Comparison of ENCODE assay signal across 18 cellular contexts in genomic region chr10:6567894-6568293, GRCh38. TPM values are rescaled to one million over a fixed set of nuclear protein-coding genes. Genes with fewer than 3 reads are reported as not detected.
DNase-seq lines count a peak whose midpoint lies in the region; ATAC-seq, FAIRE-seq and TF ChIP-seq lines count a peak whose summit lies in the region.
"Had no signal": no experiment of that assay in that cellular context is flagged by ENCODE, and none has a peak within 500 bp of the region (broad histone marks: within the 10 kb centered on the region; RNA-seq: fewer than 3 reads in every experiment).

No MANE protein-coding gene starts in this region.

- TF ChIP-seq CTCF in kidney (IDR thresholded peaks at IDR 0.05; ENCODE audit: borderline replicate concordance, extremely low read depth, insufficient read depth) = no peak
- no peak for TF ChIP-seq CTCF in psoas muscle (IDR thresholded peaks at IDR 0.05)

- H3K36me3 Mint-ChIP-seq in activated T-cell treated with anti-CD3 and anti-CD28 coated beads, Interleukin-2, amount 50 U/mL, for 24 hours (ENCODE audit: low read depth) = peaks cover 38% of the 10 kb centered on the region
- H3K36me3 Mint-ChIP-seq in CD8-positive, alpha-beta memory T cell = peaks cover 0 to 64% (median 14%) of the 10 kb centered on the region in 3 donors

- POLR2A ChIA-PET in CD8-positive, alpha-beta memory T cell (lab: Charles Lee) = interaction anchor here (1.0 kb wide), 1 partner anchor 38 kb away, joined by 3 read pairs; no protein-coding TSS in a partner anchor

- DNase-seq in activated T-cell treated with anti-CD3 and anti-CD28 coated beads, Interleukin-2, amount 50 U/mL, for 24 hours = no peak
- DNase-seq in activated T-cell treated with anti-CD3 and anti-CD28 coated beads, Interleukin-2, amount 50 U/mL, for 1 hour = no peak
- DNase-seq in CD8-positive, alpha-beta memory T cell = no peak
- DNase-seq in kidney (peak; percentile 81), psoas muscle (no peak), NCI-H510A (lab: John Stamatoyannopoulos, UW) (no peak)
- DNase-seq in activated CD8-positive, alpha-beta memory T cell treated with anti-CD3 and anti-CD28 coated beads, Interleukin-2, amount 50 U/mL, for 4 hours = no peak
- DNase-seq: GF-D8, GOT3, KBM-7, NCI-H1436 treated with DMSO at 0.1 percent for 48 hours, NCI-H2081, NCI-H524 treated with DMSO at 0.1 percent for 48 hours, OCI-M1, RPMI8226 had no signal

- peak overlapping the region; percentile 71 for H3K27ac Mint-ChIP-seq in activated T-cell treated with anti-CD3 and anti-CD28 coated beads, Interleukin-2, amount 50 U/mL, for 24 hours
- H3K27ac Mint-ChIP-seq in CD8-positive, alpha-beta memory T cell = peak overlapping the region in 7 of 8 donors; percentile 12 to 86 (median 60)

- no peak overlapping the region for H3K4me3 Mint-ChIP-seq in activated T-cell treated with anti-CD3 and anti-CD28 coated beads, Interleukin-2, amount 50 U/mL, for 24 hours
- H3K4me3 Mint-ChIP-seq in CD8-positive, alpha-beta memory T cell = peak overlapping the region in 1 of 7 donors; percentile 51

- peak; percentile 62 for FAIRE-seq in kidney (lab: Jason Lieb, UNC)
- FAIRE-seq: A204.1 had no signal

- CTCF ChIA-PET in CD8-positive, alpha-beta memory T cell (lab: Charles Lee) = interaction anchor here (1.1 to 2.3 kb wide), 4 partner anchors 9 to 122 kb away, joined by 3 to 7 read pairs (median 4); no protein-coding TSS in a partner anchor

- WGBS in psoas muscle, 3 donors = 35 to 45% (median 38%) methylated on average over 8 of the region's 8 CpGs

- peak; percentile 55 to 74 (median 70) for ATAC-seq in psoas muscle
- ATAC-seq in GM21576 (IDR thresholded peaks at IDR 0.05; ENCODE audit: unreplicated experiment) = no peak

- intact Hi-C loops in kidney (cut with DNase I) = no loop called here
- intact Hi-C loops in psoas muscle (cut with DNase I) = loop anchor here in 1 of 2 donors (5.0 kb wide), 1 partner anchor 51 kb away; no protein-coding TSS in a partner anchor

- peaks cover 6% of the 10 kb centered on the region for H3K36me3 ChIP-seq in CD8-positive, alpha-beta memory T cell (ENCODE audit: insufficient read depth, low read length)
- H3K36me3 ChIP-seq in kidney (ENCODE audit: control insufficient read depth in 1 of 2, insufficient read depth in 2 of 2, low read length in 2 of 2) = no peaks in the 10 kb centered on the region
- no peaks in the 10 kb centered on the region for H3K36me3 ChIP-seq in psoas muscle (ENCODE audit: insufficient read depth in 1 of 2, low read depth in 1 of 2)

- no peak overlapping the region for H3K27ac ChIP-seq in CD8-positive, alpha-beta memory T cell (ENCODE audit: low read depth, low read length)
- peak overlapping the region in 1 of 2 donors; percentile 29 for H3K27ac ChIP-seq in kidney (ENCODE audit: low read depth in 2 of 2, low read length in 2 of 2)
- H3K27ac ChIP-seq in psoas muscle = peak overlapping the region; percentile 11
- H3K27ac ChIP-seq: C4-2B had no signal

- H3K4me1 Mint-ChIP-seq in activated T-cell treated with anti-CD3 and anti-CD28 coated beads, Interleukin-2, amount 50 U/mL, for 24 hours (ENCODE audit: low read depth) = peaks cover 94% of the 10 kb centered on the region
- peaks cover 90 to 96% (median 91%) of the 10 kb centered on the region in 3 donors for H3K4me1 Mint-ChIP-seq in CD8-positive, alpha-beta memory T cell

- peaks cover 81% of the 10 kb centered on the region for H3K4me1 ChIP-seq in CD8-positive, alpha-beta memory T cell (ENCODE audit: insufficient read depth, low read length)
- H3K4me1 ChIP-seq in kidney (ENCODE audit: control insufficient read depth in 1 of 2, insufficient read depth in 1 of 2, low read depth in 1 of 2, low read length in 2 of 2) (peaks cover 0 to 2% of the 10 kb centered on the region in 2 donors), psoas muscle (peaks cover 26% of the 10 kb centered on the region)

- no peaks in the 10 kb centered on the region for H3K27me3 Mint-ChIP-seq in activated T-cell treated with anti-CD3 and anti-CD28 coated beads, Interleukin-2, amount 50 U/mL, for 24 hours
- no peaks in the 10 kb centered on the region for H3K27me3 Mint-ChIP-seq in CD8-positive, alpha-beta memory T cell

- H3K4me3 ChIP-seq in CD8-positive, alpha-beta memory T cell (ENCODE audit: low read length) = no peak overlapping the region
- H3K4me3 ChIP-seq in kidney (ENCODE audit: low read length in 2 of 2) (no peak overlapping the region), psoas muscle (no peak overlapping the region)

- H3K9ac ChIP-seq in kidney (ENCODE audit: low read length in 2 of 2) = no peak overlapping the region

- H3K9me3 ChIP-seq in CD8-positive, alpha-beta memory T cell (ENCODE audit: low read length) = no peaks in the 10 kb centered on the region
- H3K9me3 ChIP-seq in kidney (ENCODE audit: control insufficient read depth in 1 of 2, low read length in 2 of 2) (no peaks in the 10 kb centered on the region), psoas muscle (no peaks in the 10 kb centered on the region)

- H3K9me3 Mint-ChIP-seq in activated T-cell treated with anti-CD3 and anti-CD28 coated beads, Interleukin-2, amount 50 U/mL, for 24 hours = no peaks in the 10 kb centered on the region
- no peaks in the 10 kb centered on the region for H3K9me3 Mint-ChIP-seq in CD8-positive, alpha-beta memory T cell

- no peaks in the 10 kb centered on the region for H3K27me3 ChIP-seq in CD8-positive, alpha-beta memory T cell (ENCODE audit: insufficient read depth, low read length, poor library complexity, severe bottlenecking)
- no peaks in the 10 kb centered on the region for H3K27me3 ChIP-seq in psoas muscle (ENCODE audit: insufficient read depth in 3 of 3, low read length in 2 of 3)

RNA-seq across cellular contexts. Expression of gene PRKCQ, which starts 12.2 kb away (rescaled TPM):
- 10 to 100 TPM; 44.1 to 46.7 TPM for total RNA-seq in CD8-positive, alpha-beta memory T cell
- polyA plus RNA-seq in CD8-positive, alpha-beta memory T cell = 55.3 TPM
- total RNA-seq in kidney (17.5 TPM), psoas muscle (10 to 100 TPM; 17.9 to 76.3 (median 65.6) TPM)
- polyA plus RNA-seq in kidney (ENCODE audit: insufficient read depth, low read depth, low replicate concordance) (6.1 TPM), psoas muscle (10 to 100 TPM in 2 of 3 donors, 1 to 10 TPM in 1; 6.6 to 33.8 (median 23.9) TPM)
